22 cellular contexts compared by ENCODE assay signal in genomic region chr4:123364906-123365305, GRCh38.
"Had no signal": no experiment of that assay in that cellular context is flagged by ENCODE, and none has a peak within 500 bp of the region (broad histone marks: within the 10 kb centered on the region; RNA-seq: fewer than 3 reads in every experiment).

No MANE protein-coding gene starts in this region.

- H3K9me3 Mint-ChIP-seq: activated B cell treated with CpG ODN at 0.5 μM for 24 hours; activated CD8-positive, alpha-beta T cell treated with anti-CD3 and anti-CD28 coated beads for 36 hours; activated naive CD8-positive, alpha-beta T cell treated with anti-CD3 and anti-CD28 coated beads, Interleukin-2, amount 10 ng/mL, durations not matched to agents 7 days and 5 days; activated T-cell treated with anti-CD3 and anti-CD28 coated beads, Interleukin-2, amount 50 U/mL, for 24 hours; activated T-helper 2 cell treated with anti-CD3 and anti-CD28 coated beads, Interferon-gamma antibody, Interleukin-2, Interleukin-4, amounts not matched to agents 10 μg/mL and 5 μg/mL and 100 μg/mL, durations not matched to agents 14 hours and 24 hours and 36 hours; naive thymus-derived CD4-positive, alpha-beta T cell had no signal

- H3K36me3 ChIP-seq: neutrophil, thyroid gland had no signal

- H3K27ac ChIP-seq: body of pancreas, dorsolateral prefrontal cortex, neutrophil, parathyroid adenoma, thyroid gland had no signal

- H3K27me3 ChIP-seq: body of pancreas, dorsolateral prefrontal cortex, neutrophil, thyroid gland had no signal

- H3K4me1 ChIP-seq: body of pancreas, parathyroid adenoma had no signal

- DNase-seq: activated B cell treated with CpG ODN at 0.5 μM for 24 hours; activated CD4-positive, alpha-beta T cell treated with anti-CD3 and anti-CD28 coated beads, Interleukin-2, amount 10 ng/mL, durations not matched to agents 24 days and 14 days; activated CD8-positive, alpha-beta T cell treated with anti-CD3 and anti-CD28 coated beads for 36 hours; activated naive CD4-positive, alpha-beta T cell treated with Interleukin-2 at 50 U/mL for 16 hours; activated naive CD8-positive, alpha-beta T cell treated with anti-CD3 and anti-CD28 coated beads, Interleukin-2, amount 10 ng/mL, durations not matched to agents 7 days and 5 days; activated T-cell treated with anti-CD3 and anti-CD28 coated beads, Interleukin-2, amount 50 U/mL, for 24 hours; amygdala; body of pancreas; caudate nucleus; dorsolateral prefrontal cortex; left cardiac atrium; mesendoderm; naive thymus-derived CD4-positive, alpha-beta T cell; stimulated activated CD4-positive, alpha-beta T cell treated with anti-CD3 and anti-CD28 coated beads, Interleukin-12 subunit alpha, Interleukin-12 subunit beta, amount 100 ng/mL, for 4 hours; stimulated activated CD4-positive, alpha-beta T cell treated with anti-CD3 and anti-CD28 coated beads, Interleukin-1b, Interleukin-23, amount 100 ng/mL, for 48 hours; stimulated activated CD8-positive, alpha-beta memory T cell treated with anti-CD3 and anti-CD28 coated beads, Interleukin-4, amount 100 ng/mL, for 48 hours; stimulated activated naive CD4-positive, alpha-beta T cell; T-cell; thyroid gland had no signal

- H3K27ac Mint-ChIP-seq: activated B cell treated with CpG ODN at 0.5 μM for 24 hours; activated CD4-positive, alpha-beta T cell treated with anti-CD3 and anti-CD28 coated beads, Interleukin-2, amount 10 ng/mL, durations not matched to agents 24 days and 14 days; activated CD8-positive, alpha-beta T cell treated with anti-CD3 and anti-CD28 coated beads for 36 hours; activated naive CD8-positive, alpha-beta T cell treated with anti-CD3 and anti-CD28 coated beads, Interleukin-2, amount 10 ng/mL, durations not matched to agents 7 days and 5 days; activated T-cell treated with anti-CD3 and anti-CD28 coated beads, Interleukin-2, amount 50 U/mL, for 24 hours; activated T-helper 2 cell treated with anti-CD3 and anti-CD28 coated beads, Interferon-gamma antibody, Interleukin-2, Interleukin-4, amounts not matched to agents 10 μg/mL and 5 μg/mL and 100 μg/mL, durations not matched to agents 14 hours and 24 hours and 36 hours; naive thymus-derived CD4-positive, alpha-beta T cell; T-cell had no signal

- H3K9ac ChIP-seq: parathyroid adenoma had no signal

- ATAC-seq: activated CD8-positive, alpha-beta T cell treated with anti-CD3 and anti-CD28 coated beads for 36 hours; body of pancreas; left cardiac atrium; naive thymus-derived CD4-positive, alpha-beta T cell; T-cell had no signal

- H3K4me1 Mint-ChIP-seq: activated CD4-positive, alpha-beta T cell treated with anti-CD3 and anti-CD28 coated beads, Interleukin-2, amount 10 ng/mL, durations not matched to agents 24 days and 14 days; activated naive CD8-positive, alpha-beta T cell treated with anti-CD3 and anti-CD28 coated beads, Interleukin-2, amount 10 ng/mL, durations not matched to agents 7 days and 5 days; naive thymus-derived CD4-positive, alpha-beta T cell; T-cell had no signal

- H2AFZ ChIP-seq: parathyroid adenoma had no signal

- H3K9me3 ChIP-seq: body of pancreas, neutrophil, thyroid gland had no signal

- H3K36me3 Mint-ChIP-seq: activated naive CD8-positive, alpha-beta T cell treated with anti-CD3 and anti-CD28 coated beads, Interleukin-2, amount 10 ng/mL, durations not matched to agents 7 days and 5 days; naive thymus-derived CD4-positive, alpha-beta T cell; T-cell had no signal

- H3K4me3 Mint-ChIP-seq: activated B cell treated with CpG ODN at 0.5 μM for 24 hours; activated CD4-positive, alpha-beta T cell treated with anti-CD3 and anti-CD28 coated beads, Interleukin-2, amount 10 ng/mL, durations not matched to agents 24 days and 14 days; activated CD8-positive, alpha-beta T cell treated with anti-CD3 and anti-CD28 coated beads for 36 hours; activated naive CD8-positive, alpha-beta T cell treated with anti-CD3 and anti-CD28 coated beads, Interleukin-2, amount 10 ng/mL, durations not matched to agents 7 days and 5 days; activated T-cell treated with anti-CD3 and anti-CD28 coated beads, Interleukin-2, amount 50 U/mL, for 24 hours; naive thymus-derived CD4-positive, alpha-beta T cell; T-cell had no signal

- H3K4me3 ChIP-seq: body of pancreas, dorsolateral prefrontal cortex, thyroid gland had no signal

- H3K27me3 Mint-ChIP-seq: activated B cell treated with CpG ODN at 0.5 μM for 24 hours; activated CD8-positive, alpha-beta T cell treated with anti-CD3 and anti-CD28 coated beads for 36 hours; activated naive CD8-positive, alpha-beta T cell treated with anti-CD3 and anti-CD28 coated beads, Interleukin-2, amount 10 ng/mL, durations not matched to agents 7 days and 5 days; activated T-cell treated with anti-CD3 and anti-CD28 coated beads, Interleukin-2, amount 50 U/mL, for 24 hours had no signal
